In the genomic region with DNA sequence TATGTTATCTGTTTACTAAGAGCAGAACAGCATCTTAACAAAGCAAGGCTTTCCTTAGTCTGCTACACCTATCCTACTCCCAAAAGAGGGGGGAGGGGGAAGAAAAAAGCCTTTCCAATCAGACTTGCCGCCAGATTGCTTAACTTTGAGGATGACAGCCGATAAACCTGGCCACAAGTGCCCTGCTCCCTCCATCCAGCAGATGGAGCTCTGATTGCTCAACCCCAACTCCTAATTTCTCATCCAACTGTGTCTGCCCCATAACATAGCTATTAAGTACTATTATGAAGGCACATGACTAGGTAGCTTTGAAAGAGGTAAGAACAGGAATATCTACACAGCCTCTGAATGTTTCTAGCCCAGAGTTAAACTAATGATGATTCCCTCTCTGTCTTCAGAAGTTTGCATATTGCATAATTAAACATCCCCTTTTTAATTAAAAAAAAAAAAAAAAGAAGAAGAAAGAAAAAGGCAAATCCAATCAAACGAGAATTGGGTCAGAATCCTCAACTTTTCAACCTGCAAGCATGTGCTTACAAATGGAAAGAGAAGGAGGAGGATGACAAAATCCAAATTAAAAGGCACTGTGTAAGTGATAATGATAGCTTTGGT, we compare ENCODE assay signal across 9 cellular contexts.
A peak's percentile ranks its signal among the peaks of the same experiment; 100 is the strongest.
DNase-seq lines count a peak whose midpoint lies in the region; ATAC-seq and TF ChIP-seq lines count a peak whose summit lies in the region.
"Had no signal": no experiment of that assay in that cellular context is flagged by ENCODE, and none has a peak within 500 bp of the region (broad histone marks: within the 10 kb centered on the region; RNA-seq: fewer than 3 reads in every experiment).

No MANE protein-coding gene starts in this region.

- H3K36me3 ChIP-seq in NT2/D1 (ENCODE audit: insufficient read depth, insufficient read length, low read length) (no peaks in the 10 kb centered on the region), esophagus muscularis mucosa (no peaks in the 10 kb centered on the region), spleen (no peaks in the 10 kb centered on the region)
- H3K36me3 ChIP-seq in naive thymus-derived CD4-positive, alpha-beta T cell (ENCODE audit: control insufficient read depth in 2 of 3, insufficient read depth in 3 of 3, low read length in 3 of 3), result no peaks in the 10 kb centered on the region
- H3K36me3 ChIP-seq: neutrophil had no signal

- H3K4me3 ChIP-seq in NT2/D1 (ENCODE audit: insufficient read length, low read depth) (no peak overlapping the region), esophagus muscularis mucosa (no peak overlapping the region), spleen (no peak overlapping the region)
- H3K4me3 ChIP-seq in naive thymus-derived CD4-positive, alpha-beta T cell (ENCODE audit: low read length), result no peak overlapping the region

- TF ChIP-seq CTCF in esophagus muscularis mucosa (IDR thresholded peaks at IDR 0.05) (peak in 2 of 3 experiments; percentile 35 to 60), spleen (IDR thresholded peaks at IDR 0.05 in 8 of 11, conservative IDR thresholded peaks at IDR 0.05 in 3 of 11) (peak in 8 of 11 experiments; percentile 16 to 68 (median 52))

- POLR2A ChIA-PET in naive thymus-derived CD4-positive, alpha-beta T cell (lab: Charles Lee), result no interaction called here

- intact Hi-C loops in esophagus muscularis mucosa (cut with DNase I), result no loop called here
- intact Hi-C loops in spleen (cut with DNase I; ENCODE audit: low total_unique reads), result no loop called here
- intact Hi-C loops in naive thymus-derived CD4-positive, alpha-beta T cell (cut with micrococcal nuclease), result loop anchor here (1.0 to 5.0 kb wide), 2 partner anchors 151 to 382 kb away; no protein-coding TSS in a partner anchor

- ATAC-seq in GM18511 (IDR thresholded peaks at IDR 0.05; ENCODE audit: unreplicated experiment) (peak; percentile 90), HG03064 (IDR thresholded peaks at IDR 0.05; ENCODE audit: low read depth, unreplicated experiment) (peak; percentile 67)
- no peak for ATAC-seq in naive thymus-derived CD4-positive, alpha-beta T cell

- DNase-seq in COLO829 (ENCODE audit: low spot score) (peak; percentile 66), NT2/D1 (ENCODE audit: low read depth, low spot score) (peak; percentile 13), esophagus muscularis mucosa (ENCODE audit: extremely low spot score) (no peak), spleen (no peak), C1 segment of cervical spinal cord (lab: John Stamatoyannopoulos, UW) (no peak)
- DNase-seq in naive thymus-derived CD4-positive, alpha-beta T cell, result no peak

- H3K9me3 Mint-ChIP-seq in naive thymus-derived CD4-positive, alpha-beta T cell, result peaks cover 0 to 9% (median 0%) of the 10 kb centered on the region in 11 donors

- WGBS in esophagus muscularis mucosa, result 61% methylated on average over 3 of the region's 3 CpGs
- 21 to 40% (median 37%) methylated on average over 3 of the region's 3 CpGs for whole genome bisulfite sequencing in spleen, 5 donors

- H3K4me3 Mint-ChIP-seq in naive thymus-derived CD4-positive, alpha-beta T cell, result no peak overlapping the region

- TF ChIP-seq POLR2A in esophagus muscularis mucosa (IDR thresholded peaks at IDR 0.05; ENCODE audit: low read depth) (no peak), spleen (IDR thresholded peaks at IDR 0.05) (no peak)

- H3K27me3 Mint-ChIP-seq in naive thymus-derived CD4-positive, alpha-beta T cell, result peaks cover 0 to 9% (median 6%) of the 10 kb centered on the region in 5 donors

- H3K9me3 ChIP-seq in NT2/D1 (ENCODE audit: insufficient read depth, low read length), result no peaks in the 10 kb centered on the region
- peaks cover 0 to 5% (median 0%) of the 10 kb centered on the region in 4 donors for H3K9me3 ChIP-seq in esophagus muscularis mucosa
- H3K9me3 ChIP-seq in spleen, result no peaks in the 10 kb centered on the region
- no peaks in the 10 kb centered on the region for H3K9me3 ChIP-seq in naive thymus-derived CD4-positive, alpha-beta T cell (ENCODE audit: control insufficient read depth in 2 of 3, low read length in 3 of 3)
- H3K9me3 ChIP-seq: neutrophil had no signal

- H3K36me3 Mint-ChIP-seq in naive thymus-derived CD4-positive, alpha-beta T cell, result no peaks in the 10 kb centered on the region

- H3K9ac ChIP-seq in NT2/D1 (ENCODE audit: insufficient read length, low read depth), result no peak overlapping the region

- no peak for TF ChIP-seq EP300 in esophagus muscularis mucosa (IDR thresholded peaks at IDR 0.05)

- H3K27ac Mint-ChIP-seq in naive thymus-derived CD4-positive, alpha-beta T cell, result no peak overlapping the region

- H3K27me3 ChIP-seq in NT2/D1 (ENCODE audit: insufficient read depth, insufficient read length) (no peaks in the 10 kb centered on the region), esophagus muscularis mucosa (no peaks in the 10 kb centered on the region), spleen (replicated peaks in 1 of 7) (peaks cover 0 to 7% (median 0%) of the 10 kb centered on the region in 7 donors)
- no peaks in the 10 kb centered on the region for H3K27me3 ChIP-seq in naive thymus-derived CD4-positive, alpha-beta T cell (ENCODE audit: control insufficient read depth in 2 of 2, insufficient read depth in 2 of 2, low read length in 2 of 2)
- H3K27me3 ChIP-seq: neutrophil had no signal

- H3K4me1 Mint-ChIP-seq in naive thymus-derived CD4-positive, alpha-beta T cell, result peaks cover 0 to 1% (median 0%) of the 10 kb centered on the region in 7 donors

- no peak overlapping the region for H3K27ac ChIP-seq in esophagus muscularis mucosa (replicated peaks in 1 of 4)
- H3K27ac ChIP-seq in spleen, result no peak overlapping the region
- H3K27ac ChIP-seq in naive thymus-derived CD4-positive, alpha-beta T cell (ENCODE audit: low read depth, low read length), result no peak overlapping the region
- H3K27ac ChIP-seq: neutrophil had no signal

- CTCF ChIA-PET in naive thymus-derived CD4-positive, alpha-beta T cell (lab: Charles Lee), result interaction anchor here (0.6 kb wide), 1 partner anchor 9 kb away, joined by 3 read pairs; no protein-coding TSS in a partner anchor

- H3K4me1 ChIP-seq in NT2/D1 (ENCODE audit: insufficient read depth, insufficient read length) (no peaks in the 10 kb centered on the region), esophagus muscularis mucosa (no peaks in the 10 kb centered on the region), spleen (no peaks in the 10 kb centered on the region)
- no peaks in the 10 kb centered on the region for H3K4me1 ChIP-seq in naive thymus-derived CD4-positive, alpha-beta T cell (ENCODE audit: control insufficient read depth in 2 of 2, insufficient read depth in 2 of 2, low read length in 2 of 2)

Comparison
In these comparisons a context has a peak if more than half of its experiments do, and no peak if none do; other contexts are left out.
1. DNase-seq: peak in COLO829 (single experiment) and NT2/D1 (single experiment); none in esophagus muscularis mucosa (single experiment), spleen (single experiment), C1 segment of cervical spinal cord (0 of 14) and naive thymus-derived CD4-positive, alpha-beta T cell (0 of 9).
2. intact Hi-C loops: an anchor here in naive thymus-derived CD4-positive, alpha-beta T cell (1.0 to 5.0 kb wide); none called in esophagus muscularis mucosa and spleen.